1 cellular context compared by ENCODE assay signal in genomic region chr15:40739042-40739441, GRCh38.
TF ChIP-seq lines count a peak whose summit lies in the region.

No MANE protein-coding gene starts in this region.

TF ChIP-seq in IMR-90, 13 proteins besides CTCF, POLR2A, EP300 and RAD21:
- TF ChIP-seq MXI1 (IDR thresholded peaks at IDR 0.05; ENCODE audit: borderline replicate concordance, low read depth, low read length) (no peak), BHLHE40 (IDR thresholded peaks at IDR 0.05; ENCODE audit: low read depth, low read length) (no peak), SMC3 (IDR thresholded peaks at IDR 0.05; ENCODE audit: low read depth, low read length) (no peak), CHD1 (IDR thresholded peaks at IDR 0.05; ENCODE audit: low read depth, low read length) (no peak), RFX5 (IDR thresholded peaks at IDR 0.05; ENCODE audit: low read depth, low read length) (no peak), CEBPB (IDR thresholded peaks at IDR 0.05; ENCODE audit: low read depth, low read length) (no peak), MAFK (IDR thresholded peaks at IDR 0.05; ENCODE audit: low read depth, low read length) (no peak), FOS (IDR thresholded peaks at IDR 0.05; ENCODE audit: low read depth, low read length) (no peak), MAZ (IDR thresholded peaks at IDR 0.05; ENCODE audit: borderline replicate concordance, low read depth, low read length) (no peak), NFE2L2 (IDR thresholded peaks at IDR 0.05; ENCODE audit: low read depth, low read length) (no peak), RCOR1 (IDR thresholded peaks at IDR 0.05; ENCODE audit: insufficient replicate concordance, low read length) (no peak)
- TF ChIP-seq, protein P1, sequence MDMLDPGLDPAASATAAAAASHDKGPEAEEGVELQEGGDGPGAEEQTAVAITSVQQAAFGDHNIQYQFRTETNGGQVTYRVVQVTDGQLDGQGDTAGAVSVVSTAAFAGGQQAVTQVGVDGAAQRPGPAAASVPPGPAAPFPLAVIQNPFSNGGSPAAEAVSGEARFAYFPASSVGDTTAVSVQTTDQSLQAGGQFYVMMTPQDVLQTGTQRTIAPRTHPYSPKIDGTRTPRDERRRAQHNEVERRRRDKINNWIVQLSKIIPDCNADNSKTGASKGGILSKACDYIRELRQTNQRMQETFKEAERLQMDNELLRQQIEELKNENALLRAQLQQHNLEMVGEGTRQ (IDR thresholded peaks at IDR 0.05; ENCODE audit: low read depth, low read length), result no peak
- TF ChIP-seq, protein P2, sequence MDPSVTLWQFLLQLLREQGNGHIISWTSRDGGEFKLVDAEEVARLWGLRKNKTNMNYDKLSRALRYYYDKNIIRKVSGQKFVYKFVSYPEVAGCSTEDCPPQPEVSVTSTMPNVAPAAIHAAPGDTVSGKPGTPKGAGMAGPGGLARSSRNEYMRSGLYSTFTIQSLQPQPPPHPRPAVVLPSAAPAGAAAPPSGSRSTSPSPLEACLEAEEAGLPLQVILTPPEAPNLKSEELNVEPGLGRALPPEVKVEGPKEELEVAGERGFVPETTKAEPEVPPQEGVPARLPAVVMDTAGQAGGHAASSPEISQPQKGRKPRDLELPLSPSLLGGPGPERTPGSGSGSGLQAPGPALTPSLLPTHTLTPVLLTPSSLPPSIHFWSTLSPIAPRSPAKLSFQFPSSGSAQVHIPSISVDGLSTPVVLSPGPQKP (IDR thresholded peaks at IDR 0.05; ENCODE audit: borderline replicate concordance, low read depth, low read length), result no peak
